ENCODE assay signal across 1 cellular context in the genomic region with DNA sequence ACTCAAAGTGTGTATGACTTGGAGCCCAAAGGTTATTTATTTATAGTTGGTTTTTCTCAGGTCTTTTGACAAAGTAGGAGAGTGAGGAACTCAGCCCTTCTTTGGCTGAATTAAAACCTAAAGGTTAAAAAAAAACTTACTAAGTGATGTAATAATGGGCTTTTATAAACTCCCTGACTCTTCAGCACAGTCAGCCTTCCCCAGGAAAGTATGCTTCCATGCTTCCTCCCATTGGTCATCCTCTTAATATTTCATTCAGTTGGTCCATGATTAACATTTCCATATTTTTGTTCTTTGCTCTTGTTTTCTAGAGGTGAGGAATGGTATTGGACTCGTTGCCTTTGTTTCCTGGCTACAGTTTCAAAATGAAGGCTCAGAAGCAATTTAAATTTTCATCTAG.
TF ChIP-seq lines count a peak whose summit lies in the region.

No MANE protein-coding gene starts in this region.

TF ChIP-seq in WTC11, 78 proteins besides CTCF, POLR2A, EP300 and RAD21 (continued from another document):
- TF ChIP-seq, protein P1, sequence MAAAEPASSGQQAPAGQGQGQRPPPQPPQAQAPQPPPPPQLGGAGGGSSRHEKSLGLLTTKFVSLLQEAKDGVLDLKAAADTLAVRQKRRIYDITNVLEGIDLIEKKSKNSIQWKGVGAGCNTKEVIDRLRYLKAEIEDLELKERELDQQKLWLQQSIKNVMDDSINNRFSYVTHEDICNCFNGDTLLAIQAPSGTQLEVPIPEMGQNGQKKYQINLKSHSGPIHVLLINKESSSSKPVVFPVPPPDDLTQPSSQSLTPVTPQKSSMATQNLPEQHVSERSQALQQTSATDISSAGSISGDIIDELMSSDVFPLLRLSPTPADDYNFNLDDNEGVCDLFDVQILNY (CRISPR knock-in tag; IDR thresholded peaks at IDR 0.05), result no peak
- TF ChIP-seq, protein P2, sequence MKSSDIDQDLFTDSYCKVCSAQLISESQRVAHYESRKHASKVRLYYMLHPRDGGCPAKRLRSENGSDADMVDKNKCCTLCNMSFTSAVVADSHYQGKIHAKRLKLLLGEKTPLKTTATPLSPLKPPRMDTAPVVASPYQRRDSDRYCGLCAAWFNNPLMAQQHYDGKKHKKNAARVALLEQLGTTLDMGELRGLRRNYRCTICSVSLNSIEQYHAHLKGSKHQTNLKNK (CRISPR knock-in tag; IDR thresholded peaks at IDR 0.05), result no peak
